8 cellular contexts compared by ENCODE assay signal in genomic region chr9:126965541-126966428, GRCh38.
A peak's percentile ranks its signal among the peaks of the same experiment; 100 is the strongest.
DNase-seq lines count a peak whose midpoint lies in the region; ATAC-seq and TF ChIP-seq lines count a peak whose summit lies in the region.

No MANE protein-coding gene starts in this region.

- DNase-seq in DMS 273 (lab: John Stamatoyannopoulos, UW; ENCODE audit: unreplicated experiment) = peak; percentile 73
- DNase-seq in KBM-7 = peak; percentile 71
- DNase-seq in SKM-1 (lab: John Stamatoyannopoulos, UW; ENCODE audit: unreplicated experiment) = peak; percentile 31
- peak; percentile 33 for DNase-seq in astrocyte of the cerebellum (ENCODE audit: low read depth)
- DNase-seq in hypothalamus (lab: John Stamatoyannopoulos, UW) = peak in 28 of 51 donors; percentile 6 to 68 (median 32)
- DNase-seq in stimulated activated CD4-positive, alpha-beta T cell treated with anti-CD3 and anti-CD28 coated beads, Interleukin-1b, Interleukin-23, amount 100 ng/mL, for 4 hours (ENCODE audit: low read depth in 2 of 2) = peak; percentile 31 to 36

- peak; percentile 95 for TF ChIP-seq CTCF in astrocyte of the cerebellum (IDR thresholded peaks at IDR 0.05; ENCODE audit: low read depth, low read length, missing control alignments)

- no peak for ATAC-seq in HG02623 (IDR thresholded peaks at IDR 0.05; ENCODE audit: unreplicated experiment)
- ATAC-seq in HG03432 (IDR thresholded peaks at IDR 0.05; ENCODE audit: unreplicated experiment) = no peak

- in situ Hi-C loops in KBM-7 (cut with MboI; ENCODE audit: low pct_unique_long_range_greater_than_20kb, low sequenced_read_pairs) (loop anchor here (10.0 kb wide), 1 partner anchor 229 kb away; no protein-coding TSS in a partner anchor), astrocyte of the cerebellum (cut with HindIII; ENCODE audit: low sequenced_read_pairs) (no loop called here)

- H3K4me3 ChIP-seq in astrocyte of the cerebellum (ENCODE audit: low read depth, low read length) = no peak overlapping the region
